In the genomic region with DNA sequence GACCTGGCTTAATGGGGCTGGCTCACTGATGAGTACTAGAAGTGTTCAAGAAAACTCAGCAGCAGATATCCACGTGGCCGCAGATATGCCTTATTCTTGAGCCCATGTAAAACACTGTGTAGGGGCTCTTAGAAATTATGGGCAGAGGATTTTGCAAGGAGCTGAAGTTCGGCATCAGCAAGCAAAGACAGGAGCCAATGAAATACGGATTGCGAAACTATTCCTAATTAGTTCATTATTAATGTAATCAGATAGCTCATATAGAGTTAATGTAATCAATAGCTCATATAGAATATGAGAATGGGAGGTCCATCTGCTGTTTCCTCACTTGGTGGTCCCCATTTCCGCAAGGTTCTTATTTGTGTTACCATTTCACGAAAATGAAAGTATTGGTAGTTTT, we compare ENCODE assay signal across 20 cellular contexts.
"Had no signal": no experiment of that assay in that cellular context is flagged by ENCODE, and none has a peak within 500 bp of the region (broad histone marks: within the 10 kb centered on the region; RNA-seq: fewer than 3 reads in every experiment).

No MANE protein-coding gene starts in this region.

- H3K4me3 ChIP-seq: hepatocyte, right lobe of liver, skin epidermis, tibial artery had no signal

- H3K27ac ChIP-seq: hepatocyte, tibial artery had no signal

- FAIRE-seq: endometrium had no signal

- H3K27me3 Mint-ChIP-seq: activated B cell treated with CpG ODN at 0.5 μM for 24 hours; activated CD4-positive, alpha-beta T cell treated with anti-CD3 and anti-CD28 coated beads for 36 hours; stimulated activated naive CD8-positive, alpha-beta T cell treated with anti-CD3 and anti-CD28 coated beads, Interleukin-15, amount 100 ng/mL, for 72 hours had no signal

- H3K9me3 ChIP-seq: right lobe of liver, tibial artery had no signal

- H3K27ac Mint-ChIP-seq: activated B cell treated with CpG ODN at 0.5 μM for 24 hours; activated CD4-positive, alpha-beta T cell treated with anti-CD3 and anti-CD28 coated beads for 36 hours; activated naive CD4-positive, alpha-beta T cell treated with anti-CD3 and anti-CD28 coated beads for 36 hours; immature natural killer cell; stimulated activated naive CD8-positive, alpha-beta T cell treated with anti-CD3 and anti-CD28 coated beads, Interleukin-15, amount 100 ng/mL, for 72 hours; T-helper 1 cell treated with Interleukin-12 subunit alpha and Interleukin-12 subunit beta and Interleukin-4 antibody, amounts not matched to agents 30 μg/mL and 1 μg/mL, for 36 hours had no signal

- H3K4me3 Mint-ChIP-seq: activated B cell treated with CpG ODN at 0.5 μM for 24 hours; activated CD4-positive, alpha-beta T cell treated with anti-CD3 and anti-CD28 coated beads for 36 hours; activated naive CD4-positive, alpha-beta T cell treated with anti-CD3 and anti-CD28 coated beads for 36 hours; immature natural killer cell; stimulated activated naive CD8-positive, alpha-beta T cell treated with anti-CD3 and anti-CD28 coated beads, Interleukin-15, amount 100 ng/mL, for 72 hours; T-helper 1 cell treated with Interleukin-12 subunit alpha and Interleukin-12 subunit beta and Interleukin-4 antibody, amounts not matched to agents 30 μg/mL and 1 μg/mL, for 36 hours had no signal

- DNase-seq: activated B cell treated with CpG ODN at 0.5 μM for 24 hours; activated CD4-positive, alpha-beta T cell treated with anti-CD3 and anti-CD28 coated beads for 36 hours; activated CD4-positive, alpha-beta T cell treated with anti-CD3 and anti-CD28 coated beads, Interleukin-2, amount 50 U/mL, for 4 hours; activated effector memory CD4-positive, alpha-beta T cell treated with Interleukin-2 at 50 U/mL for 16 hours; activated naive CD4-positive, alpha-beta T cell treated with anti-CD3 and anti-CD28 coated beads for 36 hours; activated T-cell treated with anti-CD3 and anti-CD28 coated beads, Interleukin-2, amount 50 U/mL, for 48 hours; erythroblast; foreskin fibroblast; glutamatergic neuron; immature natural killer cell; mesenchymal stem cell; stimulated activated CD4-positive, alpha-beta T cell treated with anti-CD3 and anti-CD28 coated beads, Interleukin-1b, Interleukin-23, amount 100 ng/mL, for 48 hours; stimulated activated naive CD8-positive, alpha-beta T cell treated with anti-CD3 and anti-CD28 coated beads, Interleukin-15, amount 100 ng/mL, for 72 hours; T1000; tibial artery had no signal

- H3K27me3 ChIP-seq: hepatocyte, right lobe of liver, tibial artery had no signal

- H3K36me3 ChIP-seq: right lobe of liver had no signal

- ATAC-seq: activated CD4-positive, alpha-beta T cell treated with anti-CD3 and anti-CD28 coated beads for 36 hours; stimulated activated naive CD8-positive, alpha-beta T cell treated with anti-CD3 and anti-CD28 coated beads, Interleukin-15, amount 100 ng/mL, for 72 hours had no signal

- H3K4me1 ChIP-seq: tibial artery had no signal

- H3K9me3 Mint-ChIP-seq: activated B cell treated with CpG ODN at 0.5 μM for 24 hours; activated naive CD4-positive, alpha-beta T cell treated with anti-CD3 and anti-CD28 coated beads for 36 hours; immature natural killer cell; stimulated activated naive CD8-positive, alpha-beta T cell treated with anti-CD3 and anti-CD28 coated beads, Interleukin-15, amount 100 ng/mL, for 72 hours; T-helper 1 cell treated with Interleukin-12 subunit alpha and Interleukin-12 subunit beta and Interleukin-4 antibody, amounts not matched to agents 30 μg/mL and 1 μg/mL, for 36 hours had no signal
